19 cellular contexts compared by ENCODE assay signal in the genomic region with DNA sequence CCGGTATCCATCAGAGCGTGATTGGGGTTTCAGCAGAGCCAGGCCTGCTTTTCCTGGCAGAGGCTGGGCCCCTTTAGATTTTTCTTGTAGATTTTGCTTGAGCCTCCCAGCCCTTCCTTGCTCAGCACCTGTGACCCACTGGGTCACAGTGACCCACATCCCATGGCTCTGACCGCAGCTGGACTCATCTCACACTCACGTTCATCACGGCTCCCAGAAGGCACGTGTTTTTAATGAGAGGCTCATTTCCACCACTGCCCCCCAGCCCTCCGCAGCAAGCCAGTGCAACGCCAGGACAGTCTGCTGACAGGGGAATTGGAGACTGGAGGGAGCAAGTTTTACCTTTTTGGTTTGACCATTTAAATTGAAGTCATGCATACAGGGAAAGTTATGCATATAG.
"Had no signal": no experiment of that assay in that cellular context is flagged by ENCODE, and none has a peak within 500 bp of the region (broad histone marks: within the 10 kb centered on the region; RNA-seq: fewer than 3 reads in every experiment).

No MANE protein-coding gene starts in this region.

- H3K4me3 Mint-ChIP-seq: activated CD4-positive, alpha-beta T cell treated with anti-CD3 and anti-CD28 coated beads, Interleukin-2, amount 10 ng/mL, durations not matched to agents 7 days and 5 days; activated naive CD8-positive, alpha-beta T cell treated with anti-CD3 and anti-CD28 coated beads for 36 hours; activated T-helper 1 cell treated with anti-CD3 and anti-CD28 coated beads, Interleukin-12 subunit alpha, Interleukin-12 subunit beta, Interleukin-2, Interleukin-4 antibody, amounts not matched to agents 30 ng/mL and 10 ng/mL and 1 ng/mL, durations not matched to agents 14 hours and 24 hours and 36 hours; brain; dendritic cell treated with granulocyte-macrophage colony-stimulating factor and Interleukin-4, amounts not matched to agents 40 ng/mL and 50 ng/mL, for 4 days; neural crest cell; stimulated activated naive CD8-positive, alpha-beta T cell treated with anti-CD3 and anti-CD28 coated beads, Interleukin-15, Interleukin-2, amounts not matched to agents 100 ng/mL and 50 ng/mL, for 24 hours; T-helper 2 cell treated with Interferon-gamma antibody and Interleukin-4, amounts not matched to agents 5 μg/mL and 100 μg/mL, for 36 hours had no signal

- ATAC-seq: pancreas had no signal

- DNase-seq: activated CD4-positive, alpha-beta T cell treated with anti-CD3 and anti-CD28 coated beads, Interleukin-2, amount 10 ng/mL, durations not matched to agents 7 days and 5 days; activated naive CD8-positive, alpha-beta T cell treated with anti-CD3 and anti-CD28 coated beads for 36 hours; cerebellar nuclear complex; effector memory CD4-positive, alpha-beta T cell; heart right ventricle; left cardiac atrium; midbrain; pancreas; stimulated activated CD4-positive, alpha-beta T cell treated with anti-CD3 and anti-CD28 coated beads, Interleukin-4, amount 100 ng/mL, for 24 hours; trophoblast cell had no signal

- H3K27ac ChIP-seq: pancreas, skin epidermis, suprapubic skin had no signal

- H3K27me3 Mint-ChIP-seq: activated CD4-positive, alpha-beta T cell treated with anti-CD3 and anti-CD28 coated beads, Interleukin-2, amount 10 ng/mL, durations not matched to agents 7 days and 5 days; activated naive CD8-positive, alpha-beta T cell treated with anti-CD3 and anti-CD28 coated beads for 36 hours; dendritic cell treated with granulocyte-macrophage colony-stimulating factor and Interleukin-4, amounts not matched to agents 40 ng/mL and 50 ng/mL, for 4 days; stimulated activated naive CD8-positive, alpha-beta T cell treated with anti-CD3 and anti-CD28 coated beads, Interleukin-15, Interleukin-2, amounts not matched to agents 100 ng/mL and 50 ng/mL, for 24 hours had no signal

- H3K27me3 ChIP-seq: heart right ventricle, pancreas, suprapubic skin had no signal

- H3K4me1 Mint-ChIP-seq: activated CD4-positive, alpha-beta T cell treated with anti-CD3 and anti-CD28 coated beads, Interleukin-2, amount 10 ng/mL, durations not matched to agents 7 days and 5 days had no signal

- H3K9me3 Mint-ChIP-seq: activated naive CD8-positive, alpha-beta T cell treated with anti-CD3 and anti-CD28 coated beads for 36 hours; activated T-helper 1 cell treated with anti-CD3 and anti-CD28 coated beads, Interleukin-12 subunit alpha, Interleukin-12 subunit beta, Interleukin-2, Interleukin-4 antibody, amounts not matched to agents 30 ng/mL and 10 ng/mL and 1 ng/mL, durations not matched to agents 14 hours and 24 hours and 36 hours; dendritic cell treated with granulocyte-macrophage colony-stimulating factor and Interleukin-4, amounts not matched to agents 40 ng/mL and 50 ng/mL, for 4 days; neural crest cell; stimulated activated naive CD8-positive, alpha-beta T cell treated with anti-CD3 and anti-CD28 coated beads, Interleukin-15, Interleukin-2, amounts not matched to agents 100 ng/mL and 50 ng/mL, for 24 hours; T-helper 2 cell treated with Interferon-gamma antibody and Interleukin-4, amounts not matched to agents 5 μg/mL and 100 μg/mL, for 36 hours had no signal

- H3K36me3 ChIP-seq: pancreas, suprapubic skin had no signal

- H3K4me1 ChIP-seq: suprapubic skin had no signal

- H3K9me3 ChIP-seq: pancreas, suprapubic skin had no signal

- H3K27ac Mint-ChIP-seq: activated CD4-positive, alpha-beta T cell treated with anti-CD3 and anti-CD28 coated beads, Interleukin-2, amount 10 ng/mL, durations not matched to agents 7 days and 5 days; activated naive CD8-positive, alpha-beta T cell treated with anti-CD3 and anti-CD28 coated beads for 36 hours; activated T-helper 1 cell treated with anti-CD3 and anti-CD28 coated beads, Interleukin-12 subunit alpha, Interleukin-12 subunit beta, Interleukin-2, Interleukin-4 antibody, amounts not matched to agents 30 ng/mL and 10 ng/mL and 1 ng/mL, durations not matched to agents 14 hours and 24 hours and 36 hours; dendritic cell treated with granulocyte-macrophage colony-stimulating factor and Interleukin-4, amounts not matched to agents 40 ng/mL and 50 ng/mL, for 4 days; stimulated activated naive CD8-positive, alpha-beta T cell treated with anti-CD3 and anti-CD28 coated beads, Interleukin-15, Interleukin-2, amounts not matched to agents 100 ng/mL and 50 ng/mL, for 24 hours; T-helper 2 cell treated with Interferon-gamma antibody and Interleukin-4, amounts not matched to agents 5 μg/mL and 100 μg/mL, for 36 hours had no signal

- H3K4me3 ChIP-seq: heart right ventricle, lung, pancreas, skin epidermis, suprapubic skin had no signal
